8 cellular contexts compared by ENCODE assay signal in the genomic region with DNA sequence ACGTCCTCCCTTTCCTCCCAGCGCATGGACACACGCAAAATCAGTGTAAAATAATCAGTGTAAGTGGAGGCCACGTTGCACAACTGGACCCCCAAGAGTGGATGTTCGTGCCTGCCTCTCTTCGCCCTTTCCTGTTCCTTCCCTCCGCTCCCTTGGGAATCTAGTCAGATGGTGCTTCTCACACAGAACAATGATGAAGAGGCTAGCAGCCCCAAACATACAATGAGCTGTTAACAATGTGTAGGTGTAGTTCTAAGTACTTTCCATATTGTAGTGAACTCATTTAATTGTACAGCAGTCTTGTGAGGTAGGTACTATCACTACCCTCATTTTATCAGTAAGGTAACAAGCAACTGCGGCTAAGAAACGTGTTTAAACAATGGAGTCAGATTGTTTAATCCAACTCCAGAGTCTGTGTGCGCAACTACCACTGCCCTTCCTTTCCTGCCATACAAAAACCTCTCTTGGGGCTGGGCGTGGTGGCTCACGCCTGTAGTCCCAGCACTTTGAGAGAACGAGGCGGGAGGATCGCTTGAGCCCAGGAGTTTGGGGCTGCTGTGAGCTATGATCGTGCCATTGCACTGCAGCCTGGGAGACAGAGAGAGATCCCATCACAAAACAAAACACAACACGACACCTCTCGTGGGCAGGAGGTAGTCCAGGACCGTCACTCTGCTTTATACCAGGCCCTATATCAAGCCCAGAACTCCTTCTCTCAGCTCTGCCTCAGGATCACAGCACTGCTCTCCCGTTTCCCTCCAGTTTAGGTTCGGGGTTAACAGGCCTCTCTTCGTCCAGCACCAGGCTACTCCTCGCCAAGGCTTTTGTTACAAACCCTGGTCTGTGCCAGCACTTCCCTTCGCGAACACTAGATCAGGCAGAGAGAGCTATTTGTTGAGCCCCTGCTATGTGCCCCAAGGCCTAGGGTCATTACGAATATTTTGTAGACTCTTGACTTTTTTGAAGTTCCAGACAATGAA. TPM values are rescaled to one million over a fixed set of nuclear protein-coding genes. Genes with fewer than 3 reads are reported as not detected.
DNase-seq lines count a peak whose midpoint lies in the region; ATAC-seq, FAIRE-seq and TF ChIP-seq lines count a peak whose summit lies in the region.

No MANE protein-coding gene starts in this region.

- no peaks in the 10 kb centered on the region for H3K27me3 Mint-ChIP-seq in Calu3 (ENCODE audit: unreplicated experiment)
- H3K27me3 Mint-ChIP-seq in astrocyte (ENCODE audit: low read depth, unreplicated experiment): no peaks in the 10 kb centered on the region

- H3K9ac ChIP-seq in astrocyte (ENCODE audit: low read length) (peak overlapping the region; percentile 89), iPS-18a (ENCODE audit: low read length) (peak overlapping the region; percentile 32), skeletal muscle tissue (ENCODE audit: low read depth in 1 of 3, low read length in 3 of 3) (peak overlapping the region; percentile 78 to 95 (median 83))

- no peak for FAIRE-seq in astrocyte (lab: Jason Lieb, UNC)

- ATAC-seq in HG03139 (IDR thresholded peaks at IDR 0.05; ENCODE audit: unreplicated experiment) (no peak), GM18868 (IDR thresholded peaks at IDR 0.05; ENCODE audit: unreplicated experiment) (no peak), GM19397 (IDR thresholded peaks at IDR 0.05; ENCODE audit: unreplicated experiment) (no peak)

- H3K4me3 Mint-ChIP-seq in Calu3 (ENCODE audit: low read depth, unreplicated experiment): peak overlapping the region; percentile 82
- peak overlapping the region; percentile 92 for H3K4me3 Mint-ChIP-seq in astrocyte (ENCODE audit: unreplicated experiment)

- peak overlapping the region; percentile 89 for H3K4me2 ChIP-seq in astrocyte (ENCODE audit: low read length)

- TF ChIP-seq CTCF in Calu3 (IDR thresholded peaks at IDR 0.05; ENCODE audit: unreplicated experiment) (no peak), astrocyte (IDR thresholded peaks at IDR 0.05; ENCODE audit: insufficient read depth, low read depth, low read length) (no peak)

- peak overlapping the region; percentile 93 for H2AFZ ChIP-seq in astrocyte (ENCODE audit: low read depth, low read length)

- H3K9me3 Mint-ChIP-seq in Calu3 (ENCODE audit: low read depth, unreplicated experiment) (no peaks in the 10 kb centered on the region), astrocyte (ENCODE audit: unreplicated experiment) (no peaks in the 10 kb centered on the region)

- intact Hi-C loops in Calu3 (cut with micrococcal nuclease; ENCODE audit: unreplicated experiment): no loop called here

- H3K27ac ChIP-seq in astrocyte (ENCODE audit: low read depth, low read length) (peak overlapping the region; percentile 86), iPS-18a (ENCODE audit: low read length) (no peak overlapping the region), skeletal muscle tissue (ENCODE audit: low read depth, low read length) (peak overlapping the region; percentile 56)

- DNase-seq in Calu3 (peak; percentile 41), KBM-7 (peak; percentile 33), astrocyte (ENCODE audit: low read depth) (peak; percentile 39)

- in situ Hi-C loops in KBM-7 (cut with MboI; ENCODE audit: low pct_unique_long_range_greater_than_20kb, low sequenced_read_pairs): no loop called here

- H3K27me3 ChIP-seq in astrocyte (ENCODE audit: insufficient read depth, low read length) (no peaks in the 10 kb centered on the region), iPS-18a (ENCODE audit: control insufficient read depth, insufficient read depth, low read length) (peaks cover 43% of the 10 kb centered on the region), skeletal muscle tissue (ENCODE audit: control insufficient read depth in 3 of 3, insufficient read depth in 3 of 3, low read length in 3 of 3) (no peaks in the 10 kb centered on the region)

- H3K36me3 Mint-ChIP-seq in Calu3 (ENCODE audit: insufficient read depth, unreplicated experiment): peaks cover 24% of the 10 kb centered on the region
- H3K36me3 Mint-ChIP-seq in astrocyte (ENCODE audit: low read depth, unreplicated experiment): peaks cover 5% of the 10 kb centered on the region

- H3K79me2 ChIP-seq in astrocyte (ENCODE audit: insufficient read depth, low read length): peaks cover 39% of the 10 kb centered on the region

- H3K36me3 ChIP-seq in astrocyte (ENCODE audit: insufficient read depth, low read length) (no peaks in the 10 kb centered on the region), iPS-18a (ENCODE audit: control insufficient read depth, low read depth, low read length) (no peaks in the 10 kb centered on the region), skeletal muscle tissue (ENCODE audit: control insufficient read depth in 3 of 3, insufficient read depth in 3 of 3, low read length in 3 of 3) (no peaks in the 10 kb centered on the region)

- H3K4me1 ChIP-seq in astrocyte (ENCODE audit: insufficient read depth, low read length) (peaks cover 7% of the 10 kb centered on the region), iPS-18a (ENCODE audit: control insufficient read depth, low read depth, low read length) (peaks cover 3% of the 10 kb centered on the region), skeletal muscle tissue (ENCODE audit: control insufficient read depth in 3 of 3, insufficient read depth in 3 of 3, low read length in 3 of 3) (peaks cover 11 to 15% (median 11%) of the 10 kb centered on the region in 3 donors)

- H3K4me3 ChIP-seq in astrocyte (ENCODE audit: insufficient read depth, low read depth, low read length): peak overlapping the region; percentile 83
- H3K4me3 ChIP-seq in iPS-18a (ENCODE audit: low read length): peak overlapping the region; percentile 64
- peak overlapping the region; percentile 84 to 97 (median 94) for H3K4me3 ChIP-seq in skeletal muscle tissue (ENCODE audit: low read length in 3 of 3)

- H3K27ac Mint-ChIP-seq in Calu3 (ENCODE audit: unreplicated experiment): peak overlapping the region; percentile 75
- H3K27ac Mint-ChIP-seq in astrocyte (ENCODE audit: unreplicated experiment): peak overlapping the region; percentile 20

- CTCF ChIA-PET in Calu3 (lab: Charles Lee): interaction anchor here (1.1 to 1.4 kb wide), 5 partner anchors 11 to 150 kb away, joined by 3 to 4 read pairs (median 4); no protein-coding TSS in a partner anchor

- H4K20me1 ChIP-seq in astrocyte (ENCODE audit: insufficient read depth, low read length): no peaks in the 10 kb centered on the region

- H3K4me1 Mint-ChIP-seq in Calu3 (ENCODE audit: low read depth, unreplicated experiment) (peaks cover 14% of the 10 kb centered on the region), astrocyte (ENCODE audit: low read depth, unreplicated experiment) (no peaks in the 10 kb centered on the region)

- BruUV-seq in Calu3 (replicated peaks; lab: Mats Ljungman, UMichigan): TSS peak; percentile 44

- H3K9me3 ChIP-seq in astrocyte (ENCODE audit: insufficient read depth, low read depth, low read length) (no peaks in the 10 kb centered on the region), iPS-18a (ENCODE audit: control insufficient read depth, low read depth, low read length) (no peaks in the 10 kb centered on the region), skeletal muscle tissue (ENCODE audit: control insufficient read depth in 3 of 3, low read length in 3 of 3) (no peaks in the 10 kb centered on the region)

RNA-seq across cellular contexts. Expression of gene FKBP9, which starts 1.1 kb away (rescaled TPM):
- 124 and 160 TPM in 2 replicates for total RNA-seq in Calu3 (2022)
- total RNA-seq in astrocyte: 157 and 199 TPM in 2 replicates
- 176 TPM for total RNA-seq in skeletal muscle tissue

Comparison
In these comparisons a context has a peak if more than half of its experiments do, and no peak if none do; other contexts are left out.
1. H3K9ac ChIP-seq: peak in every context shown above with its lines; median percentile 89 in astrocyte; 83 in skeletal muscle tissue; 32 in iPS-18a.